ENCODE assay signal across 8 cellular contexts in genomic region chr2:75560768-75561565, GRCh38.
DNase-seq lines count a peak whose midpoint lies in the region; ATAC-seq, FAIRE-seq and TF ChIP-seq lines count a peak whose summit lies in the region.

A gene with protein sequence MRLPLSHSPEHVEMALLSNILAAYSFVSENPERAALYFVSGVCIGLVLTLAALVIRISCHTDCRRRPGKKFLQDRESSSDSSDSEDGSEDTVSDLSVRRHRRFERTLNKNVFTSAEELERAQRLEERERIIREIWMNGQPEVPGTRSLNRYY (minus strand): TSS chr2:75560939. CDS start chr2:75518140, 42,799 bp downstream.

- no peak for FAIRE-seq in HTR-8/SVneo (lab: Jason Lieb, UNC)

- H3K79me2 ChIP-seq in parathyroid adenoma, result no peaks in the 10 kb centered on the region

- H3K4me2 ChIP-seq in parathyroid adenoma (ENCODE audit: low read length), result peak within 1 kb of the TSS; percentile 87

- peak within 1 kb of the TSS; percentile 58 for H3K4me3 ChIP-seq in parathyroid adenoma (ENCODE audit: low read depth, low read length)

- no peaks in the 10 kb centered on the region for H3K9me3 ChIP-seq in parathyroid adenoma (ENCODE audit: control insufficient read depth, low read length)

- peak within 1 kb of the TSS; percentile 76 for H2AFZ ChIP-seq in parathyroid adenoma

- no peak within 1 kb of the TSS for H3K27ac ChIP-seq in parathyroid adenoma

- ATAC-seq in HG03378 (IDR thresholded peaks at IDR 0.05; ENCODE audit: unreplicated experiment), result no peak

- no peaks in the 10 kb centered on the region for H3K27me3 ChIP-seq in parathyroid adenoma (ENCODE audit: control insufficient read depth, insufficient read depth, low read length)

- H3K36me3 ChIP-seq in parathyroid adenoma (ENCODE audit: control insufficient read depth, insufficient read depth, low read length), result no peaks in the 10 kb centered on the region

- H3K9ac ChIP-seq in parathyroid adenoma, result no peak within 1 kb of the TSS

- no peaks in the 10 kb centered on the region for H3K4me1 ChIP-seq in parathyroid adenoma

- TF ChIP-seq CTCF in parathyroid adenoma (IDR thresholded peaks at IDR 0.05), result no peak

- peak; percentile 6 for DNase-seq in NCI-H82 (lab: John Stamatoyannopoulos, UW)
- no peak for DNase-seq in NCI-H82 treated with DMSO at 0.1 percent for 48 hours (lab: John Stamatoyannopoulos, UW; ENCODE audit: unreplicated experiment)
- peak; percentile 60 for DNase-seq in HTR-8/SVneo (ENCODE audit: insufficient read length, low spot score)
- peak; percentile 23 to 39 for DNase-seq in activated T-cell treated with anti-CD3 and anti-CD28 coated beads, Interleukin-2, amount 50 U/mL, for 48 hours
- peak; percentile 88 for DNase-seq in glomerular visceral epithelial cell (ENCODE audit: extremely low spot score)
- no peak for DNase-seq in NCI-H1930 (lab: John Stamatoyannopoulos, UW)

Comparison
In these comparisons a context has a peak if more than half of its experiments do, and no peak if none do; other contexts are left out.
1. DNase-seq: peak in NCI-H82 (single experiment), HTR-8/SVneo (single experiment), activated T-cell treated with anti-CD3 and anti-CD28 coated beads, Interleukin-2, amount 50 U/mL, for 48 hours (2 of 2) and glomerular visceral epithelial cell (single experiment); none in NCI-H82 treated with DMSO at 0.1 percent for 48 hours (single experiment) and NCI-H1930 (0 of 2).